16 cellular contexts compared by ENCODE assay signal in the genomic region with DNA sequence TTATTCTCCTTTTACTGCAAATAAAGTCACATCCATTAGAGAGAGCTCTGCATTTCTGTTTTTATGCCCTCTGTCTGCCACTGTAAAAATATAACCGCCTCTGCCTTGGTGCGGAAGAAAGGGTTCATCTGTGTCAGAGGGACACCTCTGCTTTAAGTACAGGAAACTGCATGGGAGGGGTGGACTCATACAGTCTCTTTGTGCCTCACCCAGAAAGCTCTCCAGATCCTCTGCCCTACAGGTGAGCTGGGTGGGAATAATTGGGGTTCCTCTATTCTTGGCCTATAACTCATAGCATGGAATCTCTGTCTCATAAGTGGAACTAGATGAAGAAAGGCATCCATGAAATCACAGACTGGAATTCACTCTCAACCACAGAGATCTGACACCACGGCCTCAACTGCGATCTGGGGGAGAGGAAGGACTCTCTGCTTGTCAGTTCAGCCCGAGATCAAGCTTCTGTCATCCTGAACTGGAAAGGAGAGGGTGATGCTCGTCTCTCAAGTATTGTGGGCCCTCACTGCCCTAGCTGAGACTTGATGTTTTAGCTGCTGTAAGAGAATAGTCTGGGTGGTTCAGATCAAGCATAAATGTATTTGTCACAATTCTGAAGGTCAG.
DNase-seq lines count a peak whose midpoint lies in the region; ATAC-seq lines count a peak whose summit lies in the region.
"Had no signal": no experiment of that assay in that cellular context is flagged by ENCODE, and none has a peak within 500 bp of the region (broad histone marks: within the 10 kb centered on the region; RNA-seq: fewer than 3 reads in every experiment).

No MANE protein-coding gene starts in this region.

- no peaks in the 10 kb centered on the region for H3K36me3 Mint-ChIP-seq in activated naive CD4-positive, alpha-beta T cell treated with anti-CD3 and anti-CD28 coated beads for 36 hours (ENCODE audit: low read depth)
- H3K36me3 Mint-ChIP-seq in activated CD4-positive, alpha-beta memory T cell treated with anti-CD3 and anti-CD28 coated beads, Interleukin-2, amount 10 ng/mL, durations not matched to agents 7 days and 5 days (ENCODE audit: low read depth) = no peaks in the 10 kb centered on the region
- no peaks in the 10 kb centered on the region for H3K36me3 Mint-ChIP-seq in activated naive CD8-positive, alpha-beta T cell treated with anti-CD3 and anti-CD28 coated beads for 36 hours
- no peaks in the 10 kb centered on the region for H3K36me3 Mint-ChIP-seq in stimulated activated effector memory CD8-positive, alpha-beta T cell treated with anti-CD3 and anti-CD28 coated beads, Interleukin-12 subunit alpha, Interleukin-12 subunit beta, amount 100 ng/mL, for 72 hours

- H3K4me3 ChIP-seq in HAP-1 = no peak overlapping the region
- H3K4me3 ChIP-seq: stomach, uterus had no signal

- in situ Hi-C loops in HAP-1 (cut with MboI; ENCODE audit: low sequenced_read_pairs) = no loop called here

- H3K27me3 ChIP-seq in HAP-1 (ENCODE audit: low read depth) = no peaks in the 10 kb centered on the region
- H3K27me3 ChIP-seq: uterus had no signal

- peak; percentile 78 for DNase-seq in activated naive CD4-positive, alpha-beta T cell treated with anti-CD3 and anti-CD28 coated beads for 36 hours
- DNase-seq in activated naive CD4-positive, alpha-beta T cell treated with Interleukin-2 at 50 U/mL for 16 hours = no peak
- peak; percentile 29 for DNase-seq in activated CD4-positive, alpha-beta memory T cell treated with anti-CD3 and anti-CD28 coated beads, Interleukin-2, amount 10 ng/mL, durations not matched to agents 7 days and 5 days
- peak; percentile 40 for DNase-seq in activated naive CD8-positive, alpha-beta T cell treated with anti-CD3 and anti-CD28 coated beads for 36 hours
- no peak for DNase-seq in stimulated activated effector memory CD8-positive, alpha-beta T cell treated with anti-CD3 and anti-CD28 coated beads, Interleukin-12 subunit alpha, Interleukin-12 subunit beta, amount 100 ng/mL, for 72 hours (ENCODE audit: low spot score in 2 of 2)
- no peak for DNase-seq in NCI-H526 (lab: John Stamatoyannopoulos, UW)
- DNase-seq in HAP-1 (ENCODE audit: low spot score in 2 of 2) = no peak
- DNase-seq: H7, NCI-H1694 treated with DMSO at 0.1 percent for 48 hours, NCI-H345, retina, stomach, uterus had no signal

- POLR2A ChIA-PET in activated CD4-positive, alpha-beta memory T cell treated with anti-CD3 and anti-CD28 coated beads, Interleukin-2, amount 10 ng/mL, durations not matched to agents 7 days and 5 days (lab: Charles Lee) = no interaction called here

- H3K4me1 Mint-ChIP-seq in activated naive CD4-positive, alpha-beta T cell treated with anti-CD3 and anti-CD28 coated beads for 36 hours (ENCODE audit: low read depth) = peaks cover 68% of the 10 kb centered on the region
- peaks cover 22% of the 10 kb centered on the region for H3K4me1 Mint-ChIP-seq in activated CD4-positive, alpha-beta memory T cell treated with anti-CD3 and anti-CD28 coated beads, Interleukin-2, amount 10 ng/mL, durations not matched to agents 7 days and 5 days
- H3K4me1 Mint-ChIP-seq in activated naive CD8-positive, alpha-beta T cell treated with anti-CD3 and anti-CD28 coated beads for 36 hours = peaks cover 50% of the 10 kb centered on the region
- peaks cover 7% of the 10 kb centered on the region for H3K4me1 Mint-ChIP-seq in stimulated activated effector memory CD8-positive, alpha-beta T cell treated with anti-CD3 and anti-CD28 coated beads, Interleukin-12 subunit alpha, Interleukin-12 subunit beta, amount 100 ng/mL, for 72 hours

- H3K27ac Mint-ChIP-seq in activated naive CD4-positive, alpha-beta T cell treated with anti-CD3 and anti-CD28 coated beads for 36 hours = peak overlapping the region; percentile 91
- peak overlapping the region; percentile 11 for H3K27ac Mint-ChIP-seq in activated CD4-positive, alpha-beta memory T cell treated with anti-CD3 and anti-CD28 coated beads, Interleukin-2, amount 10 ng/mL, durations not matched to agents 7 days and 5 days
- H3K27ac Mint-ChIP-seq in activated naive CD8-positive, alpha-beta T cell treated with anti-CD3 and anti-CD28 coated beads for 36 hours = peak overlapping the region; percentile 88
- H3K27ac Mint-ChIP-seq in stimulated activated effector memory CD8-positive, alpha-beta T cell treated with anti-CD3 and anti-CD28 coated beads, Interleukin-12 subunit alpha, Interleukin-12 subunit beta, amount 100 ng/mL, for 72 hours = no peak overlapping the region
- H3K27ac Mint-ChIP-seq: dendritic cell treated with granulocyte-macrophage colony-stimulating factor and Interleukin-4, amounts not matched to agents 40 ng/mL and 50 ng/mL, for 4 days had no signal

- H3K9me3 ChIP-seq in HAP-1 = no peaks in the 10 kb centered on the region
- H3K9me3 ChIP-seq: stomach, uterus had no signal

- CTCF ChIA-PET in activated naive CD4-positive, alpha-beta T cell treated with anti-CD3 and anti-CD28 coated beads for 36 hours (lab: Charles Lee) = interaction anchor here (0.6 to 4.1 kb wide), 16 partner anchors 9 to 208 kb away, joined by 3 to 36 read pairs (median 6); no protein-coding TSS in a partner anchor
- CTCF ChIA-PET in activated CD4-positive, alpha-beta memory T cell treated with anti-CD3 and anti-CD28 coated beads, Interleukin-2, amount 10 ng/mL, durations not matched to agents 7 days and 5 days (lab: Charles Lee) = interaction anchor here (0.8 to 2.9 kb wide), 8 partner anchors 8 to 189 kb away, joined by 3 to 12 read pairs (median 5); no protein-coding TSS in a partner anchor

- intact Hi-C loops in activated naive CD4-positive, alpha-beta T cell treated with anti-CD3 and anti-CD28 coated beads for 36 hours (cut with micrococcal nuclease) = loop anchor here (2.0 to 5.0 kb wide), 3 partner anchors 36 to 144 kb away; no protein-coding TSS in a partner anchor

- no peaks in the 10 kb centered on the region for H3K4me1 ChIP-seq in HAP-1
- H3K4me1 ChIP-seq: stomach, uterus had no signal

- H3K27me3 Mint-ChIP-seq in activated naive CD4-positive, alpha-beta T cell treated with anti-CD3 and anti-CD28 coated beads for 36 hours (ENCODE audit: low read depth) = no peaks in the 10 kb centered on the region
- no peaks in the 10 kb centered on the region for H3K27me3 Mint-ChIP-seq in activated CD4-positive, alpha-beta memory T cell treated with anti-CD3 and anti-CD28 coated beads, Interleukin-2, amount 10 ng/mL, durations not matched to agents 7 days and 5 days
- H3K27me3 Mint-ChIP-seq in activated naive CD8-positive, alpha-beta T cell treated with anti-CD3 and anti-CD28 coated beads for 36 hours = no peaks in the 10 kb centered on the region

- peak overlapping the region; percentile 73 for H3K4me3 Mint-ChIP-seq in activated naive CD4-positive, alpha-beta T cell treated with anti-CD3 and anti-CD28 coated beads for 36 hours
- H3K4me3 Mint-ChIP-seq in activated CD4-positive, alpha-beta memory T cell treated with anti-CD3 and anti-CD28 coated beads, Interleukin-2, amount 10 ng/mL, durations not matched to agents 7 days and 5 days = no peak overlapping the region
- H3K4me3 Mint-ChIP-seq in activated naive CD8-positive, alpha-beta T cell treated with anti-CD3 and anti-CD28 coated beads for 36 hours = peak overlapping the region; percentile 72
- H3K4me3 Mint-ChIP-seq in stimulated activated effector memory CD8-positive, alpha-beta T cell treated with anti-CD3 and anti-CD28 coated beads, Interleukin-12 subunit alpha, Interleukin-12 subunit beta, amount 100 ng/mL, for 72 hours = no peak overlapping the region
- H3K4me3 Mint-ChIP-seq: dendritic cell treated with granulocyte-macrophage colony-stimulating factor and Interleukin-4, amounts not matched to agents 40 ng/mL and 50 ng/mL, for 4 days had no signal

- no peaks in the 10 kb centered on the region for H3K36me3 ChIP-seq in HAP-1 (replicated peaks)
- H3K36me3 ChIP-seq: stomach, uterus had no signal

- peak; percentile 61 for ATAC-seq in stimulated activated effector memory CD8-positive, alpha-beta T cell treated with anti-CD3 and anti-CD28 coated beads, Interleukin-12 subunit alpha, Interleukin-12 subunit beta, amount 100 ng/mL, for 72 hours
- ATAC-seq in GM21717 (IDR thresholded peaks at IDR 0.05; ENCODE audit: unreplicated experiment) = no peak
- ATAC-seq: esophagus mucosa had no signal

- H3K9me3 Mint-ChIP-seq in activated naive CD4-positive, alpha-beta T cell treated with anti-CD3 and anti-CD28 coated beads for 36 hours = no peaks in the 10 kb centered on the region
- no peaks in the 10 kb centered on the region for H3K9me3 Mint-ChIP-seq in activated CD4-positive, alpha-beta memory T cell treated with anti-CD3 and anti-CD28 coated beads, Interleukin-2, amount 10 ng/mL, durations not matched to agents 7 days and 5 days
- no peaks in the 10 kb centered on the region for H3K9me3 Mint-ChIP-seq in activated naive CD8-positive, alpha-beta T cell treated with anti-CD3 and anti-CD28 coated beads for 36 hours
- H3K9me3 Mint-ChIP-seq in stimulated activated effector memory CD8-positive, alpha-beta T cell treated with anti-CD3 and anti-CD28 coated beads, Interleukin-12 subunit alpha, Interleukin-12 subunit beta, amount 100 ng/mL, for 72 hours = no peaks in the 10 kb centered on the region
- H3K9me3 Mint-ChIP-seq: dendritic cell treated with granulocyte-macrophage colony-stimulating factor and Interleukin-4, amounts not matched to agents 40 ng/mL and 50 ng/mL, for 4 days had no signal

Comparison
In these comparisons a context has a peak if more than half of its experiments do, and no peak if none do; other contexts are left out.
1. DNase-seq: peak in activated naive CD4-positive, alpha-beta T cell treated with anti-CD3 and anti-CD28 coated beads for 36 hours (single experiment), activated CD4-positive, alpha-beta memory T cell treated with anti-CD3 and anti-CD28 coated beads, Interleukin-2, amount 10 ng/mL, durations not matched to agents 7 days and 5 days (single experiment) and activated naive CD8-positive, alpha-beta T cell treated with anti-CD3 and anti-CD28 coated beads for 36 hours (single experiment); none in activated naive CD4-positive, alpha-beta T cell treated with Interleukin-2 at 50 U/mL for 16 hours (single experiment), stimulated activated effector memory CD8-positive, alpha-beta T cell treated with anti-CD3 and anti-CD28 coated beads, Interleukin-12 subunit alpha, Interleukin-12 subunit beta, amount 100 ng/mL, for 72 hours (0 of 2), NCI-H526 (0 of 2) and HAP-1 (0 of 2).
2. H3K4me3 Mint-ChIP-seq: peak in activated naive CD4-positive, alpha-beta T cell treated with anti-CD3 and anti-CD28 coated beads for 36 hours (single experiment) and activated naive CD8-positive, alpha-beta T cell treated with anti-CD3 and anti-CD28 coated beads for 36 hours (single experiment); none in activated CD4-positive, alpha-beta memory T cell treated with anti-CD3 and anti-CD28 coated beads, Interleukin-2, amount 10 ng/mL, durations not matched to agents 7 days and 5 days (single experiment) and stimulated activated effector memory CD8-positive, alpha-beta T cell treated with anti-CD3 and anti-CD28 coated beads, Interleukin-12 subunit alpha, Interleukin-12 subunit beta, amount 100 ng/mL, for 72 hours (single experiment).